ENCODE assay signal across 31 cellular contexts in genomic region chr16:63933841-63934240, GRCh38.
"Had no signal": no experiment of that assay in that cellular context is flagged by ENCODE, and none has a peak within 500 bp of the region (broad histone marks: within the 10 kb centered on the region; RNA-seq: fewer than 3 reads in every experiment).

No MANE protein-coding gene starts in this region.

- H3K9me3 ChIP-seq: ascending aorta, breast epithelium, gastrocnemius medialis had no signal

- ATAC-seq: activated naive CD4-positive, alpha-beta T cell treated with anti-CD3 and anti-CD28 coated beads, Interleukin-2, amount 50 U/mL, for 72 hours; activated T-cell treated with anti-CD3 and anti-CD28 coated beads, Interleukin-2, amount 50 U/mL, for 72 hours; esophagus mucosa; foreskin keratinocyte; gastrocnemius medialis; heart left ventricle had no signal

- H3K27me3 ChIP-seq: ascending aorta, breast epithelium, cardiac muscle cell, dorsolateral prefrontal cortex, foreskin keratinocyte, gastrocnemius medialis, heart left ventricle had no signal

- H3K27me3 Mint-ChIP-seq: activated CD4-positive, alpha-beta memory T cell treated with anti-CD3 and anti-CD28 coated beads, Interleukin-2, amount 10 ng/mL, durations not matched to agents 7 days and 5 days; activated CD4-positive, alpha-beta T cell treated with anti-CD3 and anti-CD28 coated beads, Interleukin-2, amount 10 ng/mL, durations not matched to agents 7 days and 5 days; activated naive CD4-positive, alpha-beta T cell treated with anti-CD3 and anti-CD28 coated beads, Interleukin-2, amount 10 ng/mL, durations not matched to agents 7 days and 5 days; activated naive CD8-positive, alpha-beta T cell treated with anti-CD3 and anti-CD28 coated beads, Interleukin-2, amount 10 ng/mL, durations not matched to agents 7 days and 5 days; activated T-cell treated with anti-CD3 and anti-CD28 coated beads, Interleukin-2, amount 50 U/mL, for 24 hours; brain; dendritic cell treated with granulocyte-macrophage colony-stimulating factor and Interleukin-4, amounts not matched to agents 40 ng/mL and 50 ng/mL, for 4 days had no signal

- H3K4me3 Mint-ChIP-seq: activated CD4-positive, alpha-beta memory T cell treated with anti-CD3 and anti-CD28 coated beads, Interleukin-2, amount 10 ng/mL, durations not matched to agents 7 days and 5 days; activated CD4-positive, alpha-beta T cell treated with anti-CD3 and anti-CD28 coated beads, Interleukin-2, amount 10 ng/mL, durations not matched to agents 7 days and 5 days; activated naive CD4-positive, alpha-beta T cell treated with anti-CD3 and anti-CD28 coated beads, Interleukin-2, amount 10 ng/mL, durations not matched to agents 7 days and 5 days; activated naive CD8-positive, alpha-beta T cell treated with anti-CD3 and anti-CD28 coated beads, Interleukin-2, amount 10 ng/mL, durations not matched to agents 7 days and 5 days; activated T-cell treated with anti-CD3 and anti-CD28 coated beads, Interleukin-2, amount 50 U/mL, for 24 hours; activated T-cell treated with anti-CD3 and anti-CD28 coated beads, Interleukin-2, amount 50 U/mL, for 72 hours; brain; dendritic cell treated with granulocyte-macrophage colony-stimulating factor and Interleukin-4, amounts not matched to agents 40 ng/mL and 50 ng/mL, for 4 days; endodermal cell had no signal

- H3K36me3 Mint-ChIP-seq: activated naive CD4-positive, alpha-beta T cell treated with anti-CD3 and anti-CD28 coated beads, Interleukin-2, amount 10 ng/mL, durations not matched to agents 7 days and 5 days; activated naive CD8-positive, alpha-beta T cell treated with anti-CD3 and anti-CD28 coated beads, Interleukin-2, amount 10 ng/mL, durations not matched to agents 7 days and 5 days; brain had no signal

- H3K4me1 ChIP-seq: ascending aorta, breast epithelium, foreskin keratinocyte, gastrocnemius medialis, heart left ventricle had no signal

- H3K4me3 ChIP-seq: ascending aorta, breast epithelium, cardiac muscle cell, coronary artery, dorsolateral prefrontal cortex, gastrocnemius medialis, heart left ventricle had no signal

- H3K4me1 Mint-ChIP-seq: activated CD4-positive, alpha-beta memory T cell treated with anti-CD3 and anti-CD28 coated beads, Interleukin-2, amount 10 ng/mL, durations not matched to agents 7 days and 5 days; activated CD4-positive, alpha-beta T cell treated with anti-CD3 and anti-CD28 coated beads, Interleukin-2, amount 10 ng/mL, durations not matched to agents 7 days and 5 days; activated naive CD4-positive, alpha-beta T cell treated with anti-CD3 and anti-CD28 coated beads, Interleukin-2, amount 10 ng/mL, durations not matched to agents 7 days and 5 days; activated naive CD8-positive, alpha-beta T cell treated with anti-CD3 and anti-CD28 coated beads, Interleukin-2, amount 10 ng/mL, durations not matched to agents 7 days and 5 days; endodermal cell had no signal

- H3K36me3 ChIP-seq: ascending aorta, breast epithelium, cardiac muscle cell, gastrocnemius medialis, heart left ventricle had no signal

- DNase-seq: activated CD4-positive, alpha-beta memory T cell treated with anti-CD3 and anti-CD28 coated beads, Interleukin-2, amount 10 ng/mL, durations not matched to agents 7 days and 5 days; activated CD4-positive, alpha-beta T cell treated with anti-CD3 and anti-CD28 coated beads for 1 hour; activated CD4-positive, alpha-beta T cell treated with anti-CD3 and anti-CD28 coated beads for 4 hours; activated CD4-positive, alpha-beta T cell treated with anti-CD3 and anti-CD28 coated beads, Interleukin-2, amount 10 ng/mL, durations not matched to agents 7 days and 5 days; activated CD4-positive, alpha-beta T cell treated with anti-CD3 and anti-CD28 coated beads, Interleukin-2, amount 50 U/mL, for 4 hours; activated CD8-positive, alpha-beta memory T cell treated with anti-CD3 and anti-CD28 coated beads, Interleukin-2, amount 50 U/mL, for 48 hours; activated gamma-delta T cell; activated naive CD4-positive, alpha-beta T cell; activated naive CD4-positive, alpha-beta T cell treated with anti-CD3 and anti-CD28 coated beads, Interleukin-2, amount 10 ng/mL, durations not matched to agents 7 days and 5 days; activated naive CD8-positive, alpha-beta T cell treated with anti-CD3 and anti-CD28 coated beads, Interleukin-2, amount 10 ng/mL, durations not matched to agents 7 days and 5 days; activated T-cell treated with anti-CD3 and anti-CD28 coated beads for 4 hours; activated T-cell treated with anti-CD3 and anti-CD28 coated beads, Interleukin-2, amount 50 U/mL, for 24 hours; activated T-cell treated with anti-CD3 and anti-CD28 coated beads, Interleukin-2, amount 50 U/mL, for 72 hours; central memory CD4-positive, alpha-beta T cell; cerebellar nuclear complex; dorsolateral prefrontal cortex; effector memory CD4-positive, alpha-beta T cell; endodermal cell; foreskin keratinocyte; gastrocnemius medialis; glutamatergic neuron; heart left ventricle; T-helper 2 cell had no signal

- H3K27ac Mint-ChIP-seq: activated CD4-positive, alpha-beta memory T cell treated with anti-CD3 and anti-CD28 coated beads, Interleukin-2, amount 10 ng/mL, durations not matched to agents 7 days and 5 days; activated CD4-positive, alpha-beta T cell treated with anti-CD3 and anti-CD28 coated beads, Interleukin-2, amount 10 ng/mL, durations not matched to agents 7 days and 5 days; activated naive CD4-positive, alpha-beta T cell treated with anti-CD3 and anti-CD28 coated beads, Interleukin-2, amount 10 ng/mL, durations not matched to agents 7 days and 5 days; activated naive CD4-positive, alpha-beta T cell treated with anti-CD3 and anti-CD28 coated beads, Interleukin-2, amount 50 U/mL, for 72 hours; activated naive CD8-positive, alpha-beta T cell treated with anti-CD3 and anti-CD28 coated beads, Interleukin-2, amount 10 ng/mL, durations not matched to agents 7 days and 5 days; activated T-cell treated with anti-CD3 and anti-CD28 coated beads, Interleukin-2, amount 50 U/mL, for 24 hours; activated T-cell treated with anti-CD3 and anti-CD28 coated beads, Interleukin-2, amount 50 U/mL, for 72 hours; dendritic cell treated with granulocyte-macrophage colony-stimulating factor and Interleukin-4, amounts not matched to agents 40 ng/mL and 50 ng/mL, for 4 days; endodermal cell had no signal
